ENCODE assay signal across 8 cellular contexts in the genomic region with DNA sequence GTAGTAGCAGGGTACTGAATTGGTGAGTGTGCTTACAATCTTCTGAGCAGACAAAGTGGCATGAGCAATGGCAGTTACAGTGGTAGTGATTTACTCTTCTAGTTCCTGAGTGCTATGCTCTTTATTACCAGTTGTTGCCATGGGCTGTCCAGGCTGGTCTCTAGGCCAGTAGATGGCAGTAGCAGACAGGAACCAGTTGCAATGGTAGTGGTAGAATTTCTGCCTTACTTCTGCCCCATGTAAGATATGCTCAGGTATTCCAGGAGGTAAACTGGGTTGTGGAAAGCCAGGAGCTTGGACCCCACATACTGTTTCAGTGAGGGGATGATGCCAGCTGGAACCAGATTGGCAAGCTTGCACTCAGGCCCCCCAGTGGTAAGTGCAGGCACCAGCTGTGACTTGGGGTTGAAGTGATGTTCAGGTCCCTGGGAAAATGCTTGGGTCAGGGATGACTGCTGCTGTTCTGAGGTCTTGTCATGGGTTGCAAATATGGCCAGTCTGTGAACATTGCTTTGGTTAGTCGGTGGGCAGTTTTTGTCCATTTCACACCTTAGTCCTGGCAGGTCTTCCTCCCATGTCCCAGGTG.
DNase-seq lines count a peak whose midpoint lies in the region; ATAC-seq and TF ChIP-seq lines count a peak whose summit lies in the region.

No MANE protein-coding gene starts in this region.

- ATAC-seq in GM18505 (IDR thresholded peaks at IDR 0.05; ENCODE audit: unreplicated experiment), result peak; percentile 43

- intact Hi-C loops in posterior vena cava (cut with DNase I), result no loop called here

- no peak for DNase-seq in AG04450 (ENCODE audit: low read depth, low spot score)
- DNase-seq in NCI-H748 (lab: John Stamatoyannopoulos, UW; ENCODE audit: unreplicated experiment), result peak; percentile 67
- DNase-seq in epithelial cell of proximal tubule (ENCODE audit: low read depth), result no peak
- no peak for DNase-seq in OCI-M2 (lab: John Stamatoyannopoulos, UW; ENCODE audit: unreplicated experiment)
- DNase-seq in posterior vena cava (ENCODE audit: low spot score), result no peak
- no peak for DNase-seq in NCI-H187 treated with DMSO at 0.1 percent for 48 hours (lab: John Stamatoyannopoulos, UW)
- DNase-seq in stimulated activated naive CD4-positive, alpha-beta T cell treated with Interleukin-2 at 50 U/mL for 16 hours (lab: John Stamatoyannopoulos, UW), result no peak

- H3K9me3 ChIP-seq in AG04450 (ENCODE audit: control insufficient read depth, insufficient read depth, low read length), result no peaks in the 10 kb centered on the region

- CTCF ChIA-PET in AG04450 (lab: Charles Lee), result no interaction called here

- POLR2A ChIA-PET in AG04450 (lab: Yijun Ruan, JAX), result no interaction called here

- H3K4me3 ChIP-seq in AG04450 (ENCODE audit: low read depth, low read length) (no peak overlapping the region), epithelial cell of proximal tubule (ENCODE audit: low read depth, low read length) (no peak overlapping the region)

- H3K27ac ChIP-seq in AG04450 (ENCODE audit: low read depth, low read length), result no peak overlapping the region

- H3K27me3 ChIP-seq in AG04450 (ENCODE audit: control insufficient read depth, insufficient read depth, low read length), result no peaks in the 10 kb centered on the region

- TF ChIP-seq POLR2A in GM18505 (IDR thresholded peaks at IDR 0.05; ENCODE audit: borderline replicate concordance, extremely low read depth, insufficient read depth, insufficient read length), result no peak

- TF ChIP-seq CTCF in AG04450 (IDR thresholded peaks at IDR 0.05; ENCODE audit: low read depth, low read length) (peak; percentile 23), epithelial cell of proximal tubule (conservative IDR thresholded peaks at IDR 0.05; ENCODE audit: low read depth, low read length) (peak; percentile 43)
